2 cellular contexts compared by ENCODE assay signal in the genomic region with DNA sequence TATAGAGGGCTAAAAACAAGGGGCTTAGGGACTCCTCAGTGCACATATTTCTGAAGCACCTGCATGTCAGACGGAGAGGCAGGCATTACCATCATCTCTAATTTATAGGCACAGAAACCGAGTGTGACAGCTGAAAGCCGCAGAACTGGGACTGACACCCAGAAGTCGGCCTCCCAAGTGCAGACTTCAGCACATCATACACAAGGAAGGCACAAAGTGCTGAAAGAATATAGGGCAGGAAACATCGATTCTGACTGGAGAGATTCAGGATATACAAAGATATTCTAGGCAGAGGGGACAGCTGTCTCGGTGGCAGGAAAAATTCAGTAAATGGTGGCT.
TF ChIP-seq lines count a peak whose summit lies in the region.

No MANE protein-coding gene starts in this region.

TF ChIP-seq in IMR-90, 13 proteins besides CTCF, POLR2A, EP300 and RAD21:
- TF ChIP-seq, protein P1, sequence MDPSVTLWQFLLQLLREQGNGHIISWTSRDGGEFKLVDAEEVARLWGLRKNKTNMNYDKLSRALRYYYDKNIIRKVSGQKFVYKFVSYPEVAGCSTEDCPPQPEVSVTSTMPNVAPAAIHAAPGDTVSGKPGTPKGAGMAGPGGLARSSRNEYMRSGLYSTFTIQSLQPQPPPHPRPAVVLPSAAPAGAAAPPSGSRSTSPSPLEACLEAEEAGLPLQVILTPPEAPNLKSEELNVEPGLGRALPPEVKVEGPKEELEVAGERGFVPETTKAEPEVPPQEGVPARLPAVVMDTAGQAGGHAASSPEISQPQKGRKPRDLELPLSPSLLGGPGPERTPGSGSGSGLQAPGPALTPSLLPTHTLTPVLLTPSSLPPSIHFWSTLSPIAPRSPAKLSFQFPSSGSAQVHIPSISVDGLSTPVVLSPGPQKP (IDR thresholded peaks at IDR 0.05; ENCODE audit: borderline replicate concordance, low read depth, low read length): no peak
- TF ChIP-seq, protein P2, sequence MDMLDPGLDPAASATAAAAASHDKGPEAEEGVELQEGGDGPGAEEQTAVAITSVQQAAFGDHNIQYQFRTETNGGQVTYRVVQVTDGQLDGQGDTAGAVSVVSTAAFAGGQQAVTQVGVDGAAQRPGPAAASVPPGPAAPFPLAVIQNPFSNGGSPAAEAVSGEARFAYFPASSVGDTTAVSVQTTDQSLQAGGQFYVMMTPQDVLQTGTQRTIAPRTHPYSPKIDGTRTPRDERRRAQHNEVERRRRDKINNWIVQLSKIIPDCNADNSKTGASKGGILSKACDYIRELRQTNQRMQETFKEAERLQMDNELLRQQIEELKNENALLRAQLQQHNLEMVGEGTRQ (IDR thresholded peaks at IDR 0.05; ENCODE audit: low read depth, low read length): no peak
- no peak for TF ChIP-seq CEBPB (IDR thresholded peaks at IDR 0.05; ENCODE audit: low read depth, low read length)
- no peak for TF ChIP-seq MAFK (IDR thresholded peaks at IDR 0.05; ENCODE audit: low read depth, low read length)
- no peak for TF ChIP-seq SMC3 (IDR thresholded peaks at IDR 0.05; ENCODE audit: low read depth, low read length)
- TF ChIP-seq BHLHE40 (IDR thresholded peaks at IDR 0.05; ENCODE audit: low read depth, low read length): no peak
- no peak for TF ChIP-seq CHD1 (IDR thresholded peaks at IDR 0.05; ENCODE audit: low read depth, low read length)
- no peak for TF ChIP-seq MXI1 (IDR thresholded peaks at IDR 0.05; ENCODE audit: borderline replicate concordance, low read depth, low read length)
- TF ChIP-seq RCOR1 (IDR thresholded peaks at IDR 0.05; ENCODE audit: insufficient replicate concordance, low read length): no peak
- no peak for TF ChIP-seq FOS (IDR thresholded peaks at IDR 0.05; ENCODE audit: low read depth, low read length)
- TF ChIP-seq MAZ (IDR thresholded peaks at IDR 0.05; ENCODE audit: borderline replicate concordance, low read depth, low read length): no peak
- no peak for TF ChIP-seq RFX5 (IDR thresholded peaks at IDR 0.05; ENCODE audit: low read depth, low read length)

TF ChIP-seq in K562, 482 proteins besides CTCF, POLR2A, EP300 and RAD21:
- TF ChIP-seq, protein P3, sequence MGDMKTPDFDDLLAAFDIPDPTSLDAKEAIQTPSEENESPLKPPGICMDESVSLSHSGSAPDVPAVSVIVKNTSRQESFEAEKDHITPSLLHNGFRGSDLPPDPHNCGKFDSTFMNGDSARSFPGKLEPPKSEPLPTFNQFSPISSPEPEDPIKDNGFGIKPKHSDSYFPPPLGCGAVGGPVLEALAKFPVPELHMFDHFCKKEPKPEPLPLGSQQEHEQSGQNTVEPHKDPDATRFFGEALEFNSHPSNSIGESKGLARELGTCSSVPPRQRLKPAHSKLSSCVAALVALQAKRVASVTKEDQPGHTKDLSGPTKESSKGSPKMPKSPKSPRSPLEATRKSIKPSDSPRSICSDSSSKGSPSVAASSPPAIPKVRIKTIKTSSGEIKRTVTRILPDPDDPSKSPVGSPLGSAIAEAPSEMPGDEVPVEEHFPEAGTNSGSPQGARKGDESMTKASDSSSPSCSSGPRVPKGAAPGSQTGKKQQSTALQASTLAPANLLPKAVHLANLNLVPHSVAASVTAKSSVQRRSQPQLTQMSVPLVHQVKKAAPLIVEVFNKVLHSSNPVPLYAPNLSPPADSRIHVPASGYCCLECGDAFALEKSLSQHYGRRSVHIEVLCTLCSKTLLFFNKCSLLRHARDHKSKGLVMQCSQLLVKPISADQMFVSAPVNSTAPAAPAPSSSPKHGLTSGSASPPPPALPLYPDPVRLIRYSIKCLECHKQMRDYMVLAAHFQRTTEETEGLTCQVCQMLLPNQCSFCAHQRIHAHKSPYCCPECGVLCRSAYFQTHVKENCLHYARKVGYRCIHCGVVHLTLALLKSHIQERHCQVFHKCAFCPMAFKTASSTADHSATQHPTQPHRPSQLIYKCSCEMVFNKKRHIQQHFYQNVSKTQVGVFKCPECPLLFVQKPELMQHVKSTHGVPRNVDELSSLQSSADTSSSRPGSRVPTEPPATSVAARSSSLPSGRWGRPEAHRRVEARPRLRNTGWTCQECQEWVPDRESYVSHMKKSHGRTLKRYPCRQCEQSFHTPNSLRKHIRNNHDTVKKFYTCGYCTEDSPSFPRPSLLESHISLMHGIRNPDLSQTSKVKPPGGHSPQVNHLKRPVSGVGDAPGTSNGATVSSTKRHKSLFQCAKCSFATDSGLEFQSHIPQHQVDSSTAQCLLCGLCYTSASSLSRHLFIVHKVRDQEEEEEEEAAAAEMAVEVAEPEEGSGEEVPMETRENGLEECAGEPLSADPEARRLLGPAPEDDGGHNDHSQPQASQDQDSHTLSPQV (IDR thresholded peaks at IDR 0.05): peak; percentile 12; the same call in 1 of the 2 replicates
- TF ChIP-seq ZNF212 (CRISPR knock-in tag; IDR thresholded peaks at IDR 0.05): no peak
- TF ChIP-seq JUND (IDR thresholded peaks at IDR 0.05; ENCODE audit: borderline replicate concordance, low read depth, low read length): no peak
- TF ChIP-seq JUND (tag; IDR thresholded peaks at IDR 0.05; ENCODE audit: borderline replicate concordance, low read depth, low read length): 0 out of 3 replicates have a peak, but pooled peaks have one; percentile 5
- TF ChIP-seq ZNF12 (CRISPR knock-in tag; IDR thresholded peaks at IDR 0.05): no peak
